8 cellular contexts compared by ENCODE assay signal in genomic region chr5:142826741-142827492, GRCh38. TPM values are rescaled to one million over a fixed set of nuclear protein-coding genes. Genes with fewer than 3 reads are reported as not detected.
DNase-seq lines count a peak whose midpoint lies in the region; ATAC-seq and TF ChIP-seq lines count a peak whose summit lies in the region.

No MANE protein-coding gene starts in this region.

- no peak for TF ChIP-seq CTCF in natural killer cell (IDR thresholded peaks at IDR 0.05)

- peaks cover 99% of the 10 kb centered on the region in 2 donors for H3K4me1 Mint-ChIP-seq in natural killer cell

- no peaks in the 10 kb centered on the region for H3K36me3 Mint-ChIP-seq in natural killer cell

- DNase-seq in Kasumi-1 (lab: John Stamatoyannopoulos, UW) (peak; percentile 37 to 46), amniotic stem cell (lab: John Stamatoyannopoulos, UW) (peak; percentile 30), natural killer cell (peak; percentile 48), 8988T (no peak), OCI-M2 (lab: John Stamatoyannopoulos, UW; ENCODE audit: unreplicated experiment) (no peak)

- intact Hi-C loops in natural killer cell (cut with micrococcal nuclease) = loop anchor here (2.0 kb wide), 1 partner anchor 40 kb away; no protein-coding TSS in a partner anchor

- ATAC-seq in GM18870 (IDR thresholded peaks at IDR 0.05; ENCODE audit: unreplicated experiment) (peak; percentile 41), natural killer cell (peak; percentile 79 to 91 (median 79)), GM21515 (IDR thresholded peaks at IDR 0.05; ENCODE audit: unreplicated experiment) (no peak), HG02571 (IDR thresholded peaks at IDR 0.05; ENCODE audit: unreplicated experiment) (no peak)

- H3K9me3 Mint-ChIP-seq in natural killer cell = no peaks in the 10 kb centered on the region

- H3K27ac Mint-ChIP-seq in natural killer cell = peak overlapping the region; percentile 68 to 79

- H3K4me3 Mint-ChIP-seq in natural killer cell = peak overlapping the region; percentile 66

- H3K27me3 Mint-ChIP-seq in natural killer cell (ENCODE audit: low read depth in 2 of 2) = no peaks in the 10 kb centered on the region

RNA-seq across cellular contexts. Expression of gene ARHGAP26, which starts 56.7 kb away (rescaled TPM):
- 100 to 1,000 TPM; 153 to 159 (median 158) TPM for total RNA-seq in natural killer cell

Comparison
In these comparisons a context has a peak if more than half of its experiments do, and no peak if none do; other contexts are left out.
1. ATAC-seq: peak in GM18870 (single experiment) and natural killer cell (3 of 3); none in GM21515 (single experiment) and HG02571 (single experiment).
2. DNase-seq: peak in Kasumi-1 (2 of 2), amniotic stem cell (single experiment) and natural killer cell (single experiment); none in 8988T (single experiment) and OCI-M2 (single experiment).